Comparison of ENCODE assay signal across 9 cellular contexts in the genomic region with DNA sequence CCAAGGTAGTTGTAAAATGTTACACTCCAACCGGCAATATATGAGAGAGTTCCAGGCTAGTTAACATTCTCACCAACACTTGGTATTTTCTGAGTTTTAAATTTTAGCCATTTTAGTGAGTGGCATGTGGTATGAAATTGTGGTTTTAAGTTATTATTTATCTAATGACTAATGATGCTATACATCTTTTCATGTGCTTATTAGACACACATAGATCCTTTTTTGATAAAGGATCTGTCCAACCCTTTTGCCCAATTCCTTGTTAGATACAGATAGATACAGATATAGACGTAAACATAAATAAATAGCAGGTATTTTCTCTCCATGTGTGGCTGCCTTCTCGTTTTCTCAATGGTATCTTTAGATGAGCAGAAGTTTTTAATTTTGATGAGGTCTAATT.
"Had no signal": no experiment of that assay in that cellular context is flagged by ENCODE, and none has a peak within 500 bp of the region (broad histone marks: within the 10 kb centered on the region; RNA-seq: fewer than 3 reads in every experiment).

No MANE protein-coding gene starts in this region.

- DNase-seq: GM23248, GOT3, H7, HFFc6, KG1 had no signal

- H3K9ac ChIP-seq: GM23248 had no signal

- H3K4me3 ChIP-seq: GM23248, HAP-1 had no signal

- FAIRE-seq: HepG2 had no signal

- H3K27ac ChIP-seq: GM23248, HL-60 had no signal

- H2AFZ ChIP-seq: GM23248 had no signal

- H3K9me3 ChIP-seq: HAP-1 had no signal

- ATAC-seq: HCT116, HepG2 had no signal
